1 cellular context compared by ENCODE assay signal in the genomic region with DNA sequence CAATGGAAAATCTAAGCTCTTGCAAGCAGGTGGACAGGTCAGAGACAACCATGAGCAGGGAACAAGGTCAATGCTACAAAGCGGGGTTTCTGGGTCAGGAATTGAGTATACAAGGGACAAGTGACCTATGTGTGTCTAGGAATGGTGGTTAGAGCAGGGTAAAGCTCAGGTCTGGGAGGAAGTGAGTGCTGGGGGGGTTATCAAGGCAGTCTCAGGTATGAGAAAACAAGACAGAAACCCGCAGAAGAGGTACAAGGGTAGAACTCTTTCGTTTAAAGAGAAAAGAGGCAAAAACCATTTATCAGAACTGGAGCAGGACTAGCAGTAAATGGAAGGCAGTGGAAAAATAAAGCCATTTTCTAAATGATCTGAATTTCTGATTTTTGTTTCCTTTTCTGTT.
TF ChIP-seq lines count a peak whose summit lies in the region.

No MANE protein-coding gene starts in this region.

TF ChIP-seq in GM23338, 12 proteins besides CTCF, POLR2A, EP300 and RAD21 (continued from another document):
- TF ChIP-seq, protein P1, sequence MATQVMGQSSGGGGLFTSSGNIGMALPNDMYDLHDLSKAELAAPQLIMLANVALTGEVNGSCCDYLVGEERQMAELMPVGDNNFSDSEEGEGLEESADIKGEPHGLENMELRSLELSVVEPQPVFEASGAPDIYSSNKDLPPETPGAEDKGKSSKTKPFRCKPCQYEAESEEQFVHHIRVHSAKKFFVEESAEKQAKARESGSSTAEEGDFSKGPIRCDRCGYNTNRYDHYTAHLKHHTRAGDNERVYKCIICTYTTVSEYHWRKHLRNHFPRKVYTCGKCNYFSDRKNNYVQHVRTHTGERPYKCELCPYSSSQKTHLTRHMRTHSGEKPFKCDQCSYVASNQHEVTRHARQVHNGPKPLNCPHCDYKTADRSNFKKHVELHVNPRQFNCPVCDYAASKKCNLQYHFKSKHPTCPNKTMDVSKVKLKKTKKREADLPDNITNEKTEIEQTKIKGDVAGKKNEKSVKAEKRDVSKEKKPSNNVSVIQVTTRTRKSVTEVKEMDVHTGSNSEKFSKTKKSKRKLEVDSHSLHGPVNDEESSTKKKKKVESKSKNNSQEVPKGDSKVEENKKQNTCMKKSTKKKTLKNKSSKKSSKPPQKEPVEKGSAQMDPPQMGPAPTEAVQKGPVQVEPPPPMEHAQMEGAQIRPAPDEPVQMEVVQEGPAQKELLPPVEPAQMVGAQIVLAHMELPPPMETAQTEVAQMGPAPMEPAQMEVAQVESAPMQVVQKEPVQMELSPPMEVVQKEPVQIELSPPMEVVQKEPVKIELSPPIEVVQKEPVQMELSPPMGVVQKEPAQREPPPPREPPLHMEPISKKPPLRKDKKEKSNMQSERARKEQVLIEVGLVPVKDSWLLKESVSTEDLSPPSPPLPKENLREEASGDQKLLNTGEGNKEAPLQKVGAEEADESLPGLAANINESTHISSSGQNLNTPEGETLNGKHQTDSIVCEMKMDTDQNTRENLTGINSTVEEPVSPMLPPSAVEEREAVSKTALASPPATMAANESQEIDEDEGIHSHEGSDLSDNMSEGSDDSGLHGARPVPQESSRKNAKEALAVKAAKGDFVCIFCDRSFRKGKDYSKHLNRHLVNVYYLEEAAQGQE (IDR thresholded peaks at IDR 0.05; ENCODE audit: unreplicated experiment), result no peak
- TF ChIP-seq CREB1 (CRISPR knock-in tag; IDR thresholded peaks at IDR 0.05; ENCODE audit: low read depth) (no peak), ZNF114 (CRISPR knock-in tag; IDR thresholded peaks at IDR 0.05) (no peak), ZNF331 (CRISPR knock-in tag; IDR thresholded peaks at IDR 0.05; ENCODE audit: low read depth) (no peak), POLR2AphosphoS5 (IDR thresholded peaks at IDR 0.05; ENCODE audit: low read depth) (no peak), NANOG (IDR thresholded peaks at IDR 0.05; ENCODE audit: borderline replicate concordance) (no peak), STAT1 (IDR thresholded peaks at IDR 0.05; ENCODE audit: unreplicated experiment) (no peak)
- TF ChIP-seq, protein P2, sequence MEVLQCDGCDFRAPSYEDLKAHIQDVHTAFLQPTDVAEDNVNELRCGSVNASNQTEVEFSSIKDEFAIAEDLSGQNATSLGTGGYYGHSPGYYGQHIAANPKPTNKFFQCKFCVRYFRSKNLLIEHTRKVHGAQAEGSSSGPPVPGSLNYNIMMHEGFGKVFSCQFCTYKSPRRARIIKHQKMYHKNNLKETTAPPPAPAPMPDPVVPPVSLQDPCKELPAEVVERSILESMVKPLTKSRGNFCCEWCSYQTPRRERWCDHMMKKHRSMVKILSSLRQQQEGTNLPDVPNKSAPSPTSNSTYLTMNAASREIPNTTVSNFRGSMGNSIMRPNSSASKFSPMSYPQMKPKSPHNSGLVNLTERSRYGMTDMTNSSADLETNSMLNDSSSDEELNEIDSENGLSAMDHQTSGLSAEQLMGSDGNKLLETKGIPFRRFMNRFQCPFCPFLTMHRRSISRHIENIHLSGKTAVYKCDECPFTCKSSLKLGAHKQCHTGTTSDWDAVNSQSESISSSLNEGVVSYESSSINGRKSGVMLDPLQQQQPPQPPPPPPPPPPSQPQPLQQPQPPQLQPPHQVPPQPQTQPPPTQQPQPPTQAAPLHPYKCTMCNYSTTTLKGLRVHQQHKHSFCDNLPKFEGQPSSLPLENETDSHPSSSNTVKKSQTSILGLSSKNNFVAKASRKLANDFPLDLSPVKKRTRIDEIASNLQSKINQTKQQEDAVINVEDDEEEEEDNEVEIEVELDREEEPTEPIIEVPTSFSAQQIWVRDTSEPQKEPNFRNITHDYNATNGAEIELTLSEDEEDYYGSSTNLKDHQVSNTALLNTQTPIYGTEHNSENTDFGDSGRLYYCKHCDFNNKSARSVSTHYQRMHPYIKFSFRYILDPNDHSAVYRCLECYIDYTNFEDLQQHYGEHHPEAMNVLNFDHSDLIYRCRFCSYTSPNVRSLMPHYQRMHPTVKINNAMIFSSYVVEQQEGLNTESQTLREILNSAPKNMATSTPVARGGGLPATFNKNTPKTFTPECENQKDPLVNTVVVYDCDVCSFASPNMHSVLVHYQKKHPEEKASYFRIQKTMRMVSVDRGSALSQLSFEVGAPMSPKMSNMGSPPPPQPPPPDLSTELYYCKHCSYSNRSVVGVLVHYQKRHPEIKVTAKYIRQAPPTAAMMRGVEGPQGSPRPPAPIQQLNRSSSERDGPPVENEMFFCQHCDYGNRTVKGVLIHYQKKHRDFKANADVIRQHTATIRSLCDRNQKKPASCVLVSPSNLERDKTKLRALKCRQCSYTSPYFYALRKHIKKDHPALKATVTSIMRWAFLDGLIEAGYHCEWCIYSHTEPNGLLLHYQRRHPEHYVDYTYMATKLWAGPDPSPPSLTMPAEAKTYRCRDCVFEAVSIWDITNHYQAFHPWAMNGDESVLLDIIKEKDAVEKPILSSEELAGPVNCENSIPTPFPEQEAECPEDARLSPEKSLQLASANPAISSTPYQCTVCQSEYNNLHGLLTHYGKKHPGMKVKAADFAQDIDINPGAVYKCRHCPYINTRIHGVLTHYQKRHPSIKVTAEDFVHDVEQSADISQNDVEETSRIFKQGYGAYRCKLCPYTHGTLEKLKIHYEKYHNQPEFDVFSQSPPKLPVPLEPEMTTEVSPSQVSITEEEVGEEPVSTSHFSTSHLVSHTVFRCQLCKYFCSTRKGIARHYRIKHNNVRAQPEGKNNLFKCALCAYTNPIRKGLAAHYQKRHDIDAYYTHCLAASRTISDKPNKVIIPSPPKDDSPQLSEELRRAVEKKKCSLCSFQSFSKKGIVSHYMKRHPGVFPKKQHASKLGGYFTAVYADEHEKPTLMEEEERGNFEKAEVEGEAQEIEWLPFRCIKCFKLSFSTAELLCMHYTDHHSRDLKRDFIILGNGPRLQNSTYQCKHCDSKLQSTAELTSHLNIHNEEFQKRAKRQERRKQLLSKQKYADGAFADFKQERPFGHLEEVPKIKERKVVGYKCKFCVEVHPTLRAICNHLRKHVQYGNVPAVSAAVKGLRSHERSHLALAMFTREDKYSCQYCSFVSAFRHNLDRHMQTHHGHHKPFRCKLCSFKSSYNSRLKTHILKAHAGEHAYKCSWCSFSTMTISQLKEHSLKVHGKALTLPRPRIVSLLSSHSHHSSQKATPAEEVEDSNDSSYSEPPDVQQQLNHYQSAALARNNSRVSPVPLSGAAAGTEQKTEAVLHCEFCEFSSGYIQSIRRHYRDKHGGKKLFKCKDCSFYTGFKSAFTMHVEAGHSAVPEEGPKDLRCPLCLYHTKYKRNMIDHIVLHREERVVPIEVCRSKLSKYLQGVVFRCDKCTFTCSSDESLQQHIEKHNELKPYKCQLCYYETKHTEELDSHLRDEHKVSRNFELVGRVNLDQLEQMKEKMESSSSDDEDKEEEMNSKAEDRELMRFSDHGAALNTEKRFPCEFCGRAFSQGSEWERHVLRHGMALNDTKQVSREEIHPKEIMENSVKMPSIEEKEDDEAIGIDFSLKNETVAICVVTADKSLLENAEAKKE (CRISPR knock-in tag; IDR thresholded peaks at IDR 0.05), result no peak
- TF ChIP-seq, protein P3, sequence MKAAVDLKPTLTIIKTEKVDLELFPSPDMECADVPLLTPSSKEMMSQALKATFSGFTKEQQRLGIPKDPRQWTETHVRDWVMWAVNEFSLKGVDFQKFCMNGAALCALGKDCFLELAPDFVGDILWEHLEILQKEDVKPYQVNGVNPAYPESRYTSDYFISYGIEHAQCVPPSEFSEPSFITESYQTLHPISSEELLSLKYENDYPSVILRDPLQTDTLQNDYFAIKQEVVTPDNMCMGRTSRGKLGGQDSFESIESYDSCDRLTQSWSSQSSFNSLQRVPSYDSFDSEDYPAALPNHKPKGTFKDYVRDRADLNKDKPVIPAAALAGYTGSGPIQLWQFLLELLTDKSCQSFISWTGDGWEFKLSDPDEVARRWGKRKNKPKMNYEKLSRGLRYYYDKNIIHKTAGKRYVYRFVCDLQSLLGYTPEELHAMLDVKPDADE (IDR thresholded peaks at IDR 0.05), result no peak
TF ChIP-seq in GM23338: peak in this region for 0.
